Comparison of ENCODE assay signal across 19 cellular contexts in the genomic region with DNA sequence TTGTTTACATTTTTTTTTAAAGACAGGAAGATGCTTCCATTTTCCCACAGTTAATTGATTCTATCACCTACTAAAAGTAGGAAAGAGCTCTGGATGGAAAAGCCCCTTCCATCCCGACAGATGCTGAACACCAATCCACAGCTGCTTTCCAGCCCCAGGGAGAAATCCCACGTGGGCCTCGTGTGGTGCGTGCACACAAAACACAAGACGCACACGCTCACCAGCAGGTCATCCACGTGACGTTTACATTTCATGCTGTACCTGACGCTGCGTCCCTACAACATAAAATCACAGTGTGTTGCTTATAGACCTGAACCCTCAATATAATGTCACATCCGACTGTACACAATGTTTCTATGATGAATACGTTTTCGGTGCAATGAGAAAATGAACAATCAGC. TPM values are rescaled to one million over a fixed set of nuclear protein-coding genes. Genes with fewer than 3 reads are reported as not detected.
DNase-seq lines count a peak whose midpoint lies in the region; ATAC-seq, FAIRE-seq and TF ChIP-seq lines count a peak whose summit lies in the region.
"Had no signal": no experiment of that assay in that cellular context is flagged by ENCODE, and none has a peak within 500 bp of the region (broad histone marks: within the 10 kb centered on the region; RNA-seq: fewer than 3 reads in every experiment).

No MANE protein-coding gene starts in this region.

- H3K9me1 ChIP-seq in keratinocyte (ENCODE audit: control insufficient read depth, extremely low read depth, insufficient read depth, low read length) = no peaks in the 10 kb centered on the region

- H2AFZ ChIP-seq in HCT116 (ENCODE audit: low read depth, low read length, poor library complexity, severe bottlenecking) (peak overlapping the region; percentile 95), keratinocyte (ENCODE audit: control insufficient read depth, low read length) (no peak overlapping the region), smooth muscle cell (ENCODE audit: low read depth) (peak overlapping the region; percentile 65)

- no peak overlapping the region for H3K4me3 ChIP-seq in HCT116 (replicated peaks in 1 of 2; ENCODE audit: low read depth in 1 of 2, low read length in 2 of 2)
- H3K4me3 ChIP-seq in Panc1 (ENCODE audit: low read depth in 2 of 2, low read length in 2 of 2) = no peak overlapping the region
- no peak overlapping the region for H3K4me3 ChIP-seq in keratinocyte (ENCODE audit: control insufficient read depth in 2 of 3, extremely low read depth in 1 of 3, insufficient read depth in 2 of 3, low read depth in 1 of 3, low read length in 3 of 3)
- H3K4me3 ChIP-seq in smooth muscle cell = no peak overlapping the region
- no peak overlapping the region for H3K4me3 ChIP-seq in WERI-Rb-1 (ENCODE audit: low read depth, low read length)
- H3K4me3 ChIP-seq: K562, SJSA1 had no signal

- CTCF ChIA-PET in HCT116 (lab: Charles Lee) (interaction anchor here (0.9 to 1.8 kb wide), 6 partner anchors 8 to 522 kb away, joined by 3 to 12 read pairs (median 4); no protein-coding TSS in a partner anchor), Panc1 (lab: Charles Lee) (interaction anchor here (1.1 kb wide), 1 partner anchor 523 kb away, joined by 3 read pairs; no protein-coding TSS in a partner anchor)

- no peak for TF ChIP-seq POLR2A in HCT116 (IDR thresholded peaks at IDR 0.05; ENCODE audit: borderline replicate concordance, extremely low read depth, insufficient read depth, insufficient read length)

- in situ Hi-C loops in Panc1 (cut with HindIII; ENCODE audit: low pct_unique_long_range_greater_than_20kb, low sequenced_read_pairs) = no loop called here

- intact Hi-C loops in HCT116 (cut with micrococcal nuclease) (loop anchor here (1.0 to 2.0 kb wide), 3 partner anchors 289 to 515 kb away; no protein-coding TSS in a partner anchor), Panc1 (cut with micrococcal nuclease; ENCODE audit: unreplicated experiment) (loop anchor here (1.0 to 5.0 kb wide), 2 partner anchors 343 to 515 kb away; no protein-coding TSS in a partner anchor)

- H3K27me3 ChIP-seq in HCT116 (ENCODE audit: insufficient read depth, low read length) = no peaks in the 10 kb centered on the region
- H3K27me3 ChIP-seq in Panc1 (ENCODE audit: control insufficient read depth, insufficient read depth, low read length) = no peaks in the 10 kb centered on the region; the same call in 1 of the 2 replicates
- peaks cover 4% of the 10 kb centered on the region for H3K27me3 ChIP-seq in keratinocyte (ENCODE audit: control insufficient read depth, extremely low read depth, insufficient read depth, low read length)
- no peaks in the 10 kb centered on the region for H3K27me3 ChIP-seq in smooth muscle cell (ENCODE audit: low read depth)
- H3K27me3 ChIP-seq in WERI-Rb-1 (ENCODE audit: insufficient read depth, low read depth, severe bottlenecking) = no peaks in the 10 kb centered on the region
- H3K27me3 ChIP-seq: SJSA1 had no signal

- H4K20me1 ChIP-seq in HCT116 (ENCODE audit: insufficient read depth) = no peaks in the 10 kb centered on the region
- no peaks in the 10 kb centered on the region for H4K20me1 ChIP-seq in keratinocyte (ENCODE audit: control insufficient read depth, extremely low read depth, insufficient read depth, low read length)
- no peaks in the 10 kb centered on the region for H4K20me1 ChIP-seq in smooth muscle cell (ENCODE audit: low read depth)

- H3K36me3 ChIP-seq in HCT116 (ENCODE audit: control insufficient read depth in 1 of 2, insufficient read depth in 2 of 2, low read length in 2 of 2) (no peaks in the 10 kb centered on the region), Panc1 (ENCODE audit: control insufficient read depth, insufficient read depth, low read length) (no peaks in the 10 kb centered on the region), keratinocyte (ENCODE audit: control insufficient read depth in 2 of 2, extremely low read depth in 1 of 2, insufficient read depth in 2 of 2, low read length in 2 of 2) (no peaks in the 10 kb centered on the region), smooth muscle cell (ENCODE audit: low read depth) (no peaks in the 10 kb centered on the region), WERI-Rb-1 (no peaks in the 10 kb centered on the region)
- H3K36me3 ChIP-seq: SJSA1 had no signal

- no peak for TF ChIP-seq CTCF in HCT116 (IDR thresholded peaks at IDR 0.05 in 2 of 3, conservative IDR thresholded peaks at IDR 0.05 in 1 of 3; ENCODE audit: borderline replicate concordance in 1 of 3, insufficient read depth in 1 of 3, low read depth in 2 of 3, low read length in 2 of 3)
- TF ChIP-seq CTCF in Panc1 (IDR thresholded peaks at IDR 0.05) = no peak
- TF ChIP-seq CTCF in keratinocyte (optimal IDR thresholded peaks at IDR 0.05 in 1 of 3, IDR thresholded peaks at IDR 0.05 in 1 of 3, conservative IDR thresholded peaks at IDR 0.05 in 1 of 3; ENCODE audit: extremely low read depth in 1 of 3, insufficient read depth in 2 of 3, low read length in 3 of 3) = no peak
- no peak for TF ChIP-seq CTCF in smooth muscle cell (IDR thresholded peaks at IDR 0.05; ENCODE audit: borderline replicate concordance, insufficient read depth, poor library complexity, severe bottlenecking)
- TF ChIP-seq CTCF in type B pancreatic cell (conservative IDR thresholded peaks at IDR 0.05) = no peak
- TF ChIP-seq CTCF in WERI-Rb-1 (IDR thresholded peaks at IDR 0.05; ENCODE audit: low read depth, low read length) = no peak

- H3K9me3 ChIP-seq in HCT116 (ENCODE audit: control insufficient read depth in 1 of 2, insufficient read depth in 1 of 2, low read depth in 1 of 2, low read length in 2 of 2) = no peaks in the 10 kb centered on the region
- H3K9me3 ChIP-seq in Panc1 (ENCODE audit: control insufficient read depth, insufficient read depth, low read depth, low read length) = no peaks in the 10 kb centered on the region; the same call in 1 of the 2 replicates
- H3K9me3 ChIP-seq in keratinocyte (ENCODE audit: control insufficient read depth, low read depth, low read length) = no peaks in the 10 kb centered on the region
- no peaks in the 10 kb centered on the region for H3K9me3 ChIP-seq in smooth muscle cell (replicated peaks; ENCODE audit: low read depth)
- H3K9me3 ChIP-seq in WERI-Rb-1 (ENCODE audit: severe bottlenecking) = no peaks in the 10 kb centered on the region

- POLR2A ChIA-PET in HCT116 (lab: Charles Lee) = no interaction called here
- POLR2A ChIA-PET in Panc1 (lab: Charles Lee) = no interaction called here

- no peaks in the 10 kb centered on the region for H3K9me3 Mint-ChIP-seq in type B pancreatic cell

- BruUV-seq in HCT116 (replicated peaks; lab: Mats Ljungman, UMichigan) (no TSS peak), Panc1 (replicated peaks; lab: Mats Ljungman, UMichigan) (no TSS peak)

- WGBS in smooth muscle cell (ENCODE audit: low lambda C conversion rate) = 89% methylated on average over 13 of the region's 13 CpGs

- no peaks in the 10 kb centered on the region for H3K36me3 Mint-ChIP-seq in type B pancreatic cell
- H3K36me3 Mint-ChIP-seq: CD14-positive monocyte had no signal

- peaks cover 15% of the 10 kb centered on the region for H3K27me3 Mint-ChIP-seq in type B pancreatic cell

- dilution Hi-C loops in keratinocyte (cut with MboI; ENCODE audit: extremely low pct_ligation_motif_present, low sequenced_read_pairs) = no loop called here

- no peak overlapping the region for H3K27ac ChIP-seq in HCT116 (ENCODE audit: low read depth, low read length)
- no peak overlapping the region for H3K27ac ChIP-seq in Panc1 (ENCODE audit: low read length)
- no peak overlapping the region for H3K27ac ChIP-seq in keratinocyte (ENCODE audit: control insufficient read depth, insufficient read depth, low read length)
- no peak overlapping the region for H3K27ac ChIP-seq in smooth muscle cell (ENCODE audit: low read depth)
- H3K27ac ChIP-seq in WERI-Rb-1 = no peak overlapping the region
- H3K27ac ChIP-seq: HL-60, RWPE1, SJSA1 had no signal

- peak; percentile 7; the same call in 1 of the 2 replicates for ATAC-seq in HCT116
- peak; percentile 10; the same call in 1 of the 2 replicates for ATAC-seq in Panc1

- no peaks in the 10 kb centered on the region for H3F3A ChIP-seq in smooth muscle cell (ENCODE audit: low read depth)

- H3K9ac ChIP-seq in HCT116 (ENCODE audit: low read length) = no peak overlapping the region
- no peak overlapping the region for H3K9ac ChIP-seq in keratinocyte (ENCODE audit: control insufficient read depth, extremely low read depth, insufficient read depth, low read length)
- H3K9ac ChIP-seq in smooth muscle cell (ENCODE audit: low read depth) = no peak overlapping the region

- H3K4me1 Mint-ChIP-seq in type B pancreatic cell (ENCODE audit: unreplicated experiment) = peaks cover 16% of the 10 kb centered on the region
- H3K4me1 Mint-ChIP-seq: CD14-positive monocyte had no signal

- no peak for DNase-seq in HCT116 (ENCODE audit: low read depth, low spot score)
- no peak for DNase-seq in Panc1 (ENCODE audit: low read depth, low spot score)
- no peak for DNase-seq in keratinocyte (ENCODE audit: low read depth, low spot score)
- no peak for DNase-seq in smooth muscle cell (lab: John Stamatoyannopoulos, UW; ENCODE audit: unreplicated experiment)
- no peak for DNase-seq in type B pancreatic cell (ENCODE audit: extremely low spot score, unreplicated experiment)
- DNase-seq in WERI-Rb-1 = no peak
- no peak for DNase-seq in T1000 (lab: John Stamatoyannopoulos, UW)
- no peak for DNase-seq in epidermal melanocyte (ENCODE audit: insufficient read length, low spot score)
- DNase-seq: AML-193; GF-D8; NCI-H1417 treated with DMSO at 0.1 percent for 48 hours; NK-92 treated with Interleukin-12 subunit alpha and Interleukin-12 subunit beta, amount 100 ng/mL, for 24 hours had no signal

- FAIRE-seq in keratinocyte (lab: Jason Lieb, UNC) = peak; percentile 5

- H3K4me2 ChIP-seq in HCT116 (ENCODE audit: low read length) (no peak overlapping the region; the same call in 1 of the 2 replicates), keratinocyte (ENCODE audit: control insufficient read depth, extremely low read depth, insufficient read depth, low read depth, low read length) (no peak overlapping the region), smooth muscle cell (no peak overlapping the region)

- RAD21 ChIA-PET in HCT116 (lab: Charles Lee; ENCODE audit: low non-redundant PET in 1 of 2, low total read pairs in 2 of 2, uncharacterized antibody in 2 of 2, unreplicated experiment in 2 of 2) = interaction anchor here in 1 of 2 experiments (1.1 kb wide), 1 partner anchor 495 kb away, joined by 3 read pairs; no protein-coding TSS in a partner anchor

- H3K79me2 ChIP-seq in HCT116 (ENCODE audit: insufficient read depth, low read length) (no peaks in the 10 kb centered on the region), keratinocyte (ENCODE audit: control insufficient read depth, insufficient read depth, low read length) (no peaks in the 10 kb centered on the region), smooth muscle cell (ENCODE audit: low read depth) (no peaks in the 10 kb centered on the region)

- no peak overlapping the region for H3K4me3 Mint-ChIP-seq in type B pancreatic cell
- H3K4me3 Mint-ChIP-seq: CD14-positive monocyte, H9 had no signal

- H3K27ac Mint-ChIP-seq in type B pancreatic cell = no peak overlapping the region
- H3K27ac Mint-ChIP-seq: H9 had no signal

- no peak for TF ChIP-seq RAD21 in HCT116 (IDR thresholded peaks at IDR 0.05; ENCODE audit: low read depth)

- H3K4me1 ChIP-seq in HCT116 (ENCODE audit: control insufficient read depth in 1 of 2, insufficient read depth in 2 of 2, low read length in 2 of 2) (peaks cover 0 to 4% of the 10 kb centered on the region in 2 experiments; a peak in 1 of 4 replicates), Panc1 (ENCODE audit: control insufficient read depth, insufficient read depth, low read length) (peaks cover 6% of the 10 kb centered on the region; the same call in 1 of the 2 replicates), keratinocyte (ENCODE audit: control insufficient read depth, extremely low read depth, insufficient read depth, low read length) (no peaks in the 10 kb centered on the region), smooth muscle cell (ENCODE audit: low read depth) (no peaks in the 10 kb centered on the region)
- H3K4me1 ChIP-seq: SJSA1 had no signal

- no peaks in the 10 kb centered on the region for H3K9me2 ChIP-seq in HCT116 (ENCODE audit: insufficient read depth)

RNA-seq across cellular contexts. Expression of a gene that starts 50.2 kb away (rescaled TPM):
- total RNA-seq in HCT116 (2021; ENCODE audit: unreplicated experiment) (not detected), Panc1 (2021; ENCODE audit: unreplicated experiment) (3.3 TPM), smooth muscle cell (0.18 TPM in 1 of 2 replicates, not detected in the other), type B pancreatic cell (ENCODE audit: low replicate concordance) (7.6 and 17.4 TPM in 2 replicates)
- not detected in 2 replicates for polyA plus RNA-seq in HCT116 (2012)
- 8.0 TPM for polyA plus RNA-seq in Panc1 (2012; ENCODE audit: insufficient read length)
- polyA plus RNA-seq in keratinocyte (0.09 to 0.19 TPM (median 0.15 TPM) in 3 replicates), smooth muscle cell (0.06 and 0.59 TPM in 2 replicates)
- not detected for polyA plus RNA-seq in keratinocyte (2011; ENCODE audit: low read depth)
- 0.16 and 0.36 TPM in 2 replicates for polyA plus RNA-seq in keratinocyte (2011; cell fraction: cytosol; rRNA removed)
- polyA plus RNA-seq in keratinocyte (2011; cell fraction: nucleus; rRNA removed) = 0.22 and 0.55 TPM in 2 replicates
- 0.09 and 0.16 TPM in 2 replicates for polyA plus RNA-seq in keratinocyte (2012; ENCODE audit: low replicate concordance)
- 0.06 to 0.13 TPM in 2 of 3 replicates, not detected in the other for polyA minus RNA-seq in keratinocyte
- polyA minus RNA-seq in keratinocyte (2011; cell fraction: cytosol; rRNA and poly(A)+ RNA removed) = not detected
- 0.32 TPM in 1 of 2 replicates, not detected in the other for polyA minus RNA-seq in keratinocyte (2011; cell fraction: nucleus; rRNA and poly(A)+ RNA removed)
- total RNA-seq: Daoy, K562, SJSA1 had no signal
- polyA plus RNA-seq: CD14-positive monocyte, K562 had no signal
